ENCODE assay signal across 17 cellular contexts in the genomic region with DNA sequence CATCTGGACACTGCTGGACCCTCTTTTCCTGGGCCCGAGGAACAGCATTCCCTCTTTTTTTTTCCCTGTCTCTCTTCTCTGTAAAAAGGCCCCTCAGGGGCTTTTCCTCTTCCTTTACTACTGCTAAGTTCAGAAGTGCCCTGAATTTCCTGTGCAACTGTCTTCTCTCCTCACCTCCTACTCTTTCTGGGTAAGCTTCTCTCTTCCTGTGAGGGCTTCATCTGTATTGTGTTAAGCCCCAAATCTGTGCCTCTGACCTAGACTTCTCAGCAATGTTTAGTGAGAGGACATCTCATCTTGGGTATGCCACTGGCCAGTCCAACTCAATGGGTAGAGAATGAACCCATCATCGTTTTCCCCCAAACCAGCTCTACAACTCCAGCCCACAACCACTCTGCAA.
DNase-seq lines count a peak whose midpoint lies in the region; ATAC-seq and TF ChIP-seq lines count a peak whose summit lies in the region.
"Had no signal": no experiment of that assay in that cellular context is flagged by ENCODE, and none has a peak within 500 bp of the region (broad histone marks: within the 10 kb centered on the region; RNA-seq: fewer than 3 reads in every experiment).

No MANE protein-coding gene starts in this region.

- H3K4me2 ChIP-seq in smooth muscle cell (peak overlapping the region; percentile 25), SK-N-SH (no peak overlapping the region)

- CTCF ChIA-PET in CD8-positive, alpha-beta T cell (lab: Charles Lee), result interaction anchor here (0.6 kb wide), 1 partner anchor 388 kb away, joined by 3 read pairs; no protein-coding TSS in a partner anchor
- CTCF ChIA-PET in SK-N-SH (lab: Yijun Ruan, JAX), result interaction anchor here (0.6 kb wide), 1 partner anchor 55 kb away, joined by 3 read pairs; no protein-coding TSS in a partner anchor

- no peak for TF ChIP-seq CTCF in CD8-positive, alpha-beta T cell (IDR thresholded peaks at IDR 0.05)
- TF ChIP-seq CTCF in smooth muscle cell (IDR thresholded peaks at IDR 0.05; ENCODE audit: borderline replicate concordance, insufficient read depth, poor library complexity, severe bottlenecking) (no peak), SK-N-SH (IDR thresholded peaks at IDR 0.05) (no peak)

- H2AFZ ChIP-seq in smooth muscle cell (ENCODE audit: low read depth) (no peak overlapping the region), SK-N-SH (ENCODE audit: low read depth) (no peak overlapping the region)

- peaks cover 7% of the 10 kb centered on the region for H3K4me1 ChIP-seq in CD8-positive, alpha-beta T cell (ENCODE audit: insufficient read depth, low read length)
- H3K4me1 ChIP-seq in smooth muscle cell (ENCODE audit: low read depth) (peaks cover 9% of the 10 kb centered on the region), SK-N-SH (ENCODE audit: control insufficient read depth in 1 of 2, insufficient read depth in 2 of 2, low read depth in 1 of 2, low read length in 1 of 2) (peaks cover 0 to 12% of the 10 kb centered on the region in 2 experiments; a peak in 2 of 4 replicates)

- no peaks in the 10 kb centered on the region for H3K9me3 ChIP-seq in CD8-positive, alpha-beta T cell (ENCODE audit: low read length)
- H3K9me3 ChIP-seq in smooth muscle cell (replicated peaks; ENCODE audit: low read depth) (no peaks in the 10 kb centered on the region), SK-N-SH (no peaks in the 10 kb centered on the region)

- no peak overlapping the region for H3K4me3 Mint-ChIP-seq in CD8-positive, alpha-beta T cell
- no peak overlapping the region for H3K4me3 Mint-ChIP-seq in activated naive CD8-positive, alpha-beta T cell treated with anti-CD3 and anti-CD28 coated beads, Interleukin-2, amount 10 ng/mL, durations not matched to agents 7 days and 5 days
- H3K4me3 Mint-ChIP-seq: dendritic cell treated with granulocyte-macrophage colony-stimulating factor and Interleukin-4, amounts not matched to agents 40 ng/mL and 50 ng/mL, for 4 days had no signal

- H4K20me1 ChIP-seq in smooth muscle cell (ENCODE audit: low read depth) (no peaks in the 10 kb centered on the region), SK-N-SH (ENCODE audit: insufficient read depth) (no peaks in the 10 kb centered on the region)

- no peak overlapping the region for H3K27ac ChIP-seq in CD8-positive, alpha-beta T cell (ENCODE audit: low read depth, low read length)
- no peak overlapping the region for H3K27ac ChIP-seq in smooth muscle cell (ENCODE audit: low read depth)
- no peak overlapping the region for H3K27ac ChIP-seq in SK-N-SH (ENCODE audit: low read depth in 2 of 2, low read length in 1 of 2)

- no peaks in the 10 kb centered on the region for H3K9me3 Mint-ChIP-seq in CD8-positive, alpha-beta T cell
- peaks cover 2% of the 10 kb centered on the region for H3K9me3 Mint-ChIP-seq in activated naive CD8-positive, alpha-beta T cell treated with anti-CD3 and anti-CD28 coated beads, Interleukin-2, amount 10 ng/mL, durations not matched to agents 7 days and 5 days
- H3K9me3 Mint-ChIP-seq: CD4-positive, alpha-beta memory T cell; dendritic cell treated with granulocyte-macrophage colony-stimulating factor and Interleukin-4, amounts not matched to agents 40 ng/mL and 50 ng/mL, for 4 days had no signal

- H3K27me3 Mint-ChIP-seq in CD8-positive, alpha-beta T cell (ENCODE audit: low read depth), result no peaks in the 10 kb centered on the region
- no peaks in the 10 kb centered on the region for H3K27me3 Mint-ChIP-seq in activated naive CD8-positive, alpha-beta T cell treated with anti-CD3 and anti-CD28 coated beads, Interleukin-2, amount 10 ng/mL, durations not matched to agents 7 days and 5 days
- H3K27me3 Mint-ChIP-seq: CD4-positive, alpha-beta memory T cell; dendritic cell treated with granulocyte-macrophage colony-stimulating factor and Interleukin-4, amounts not matched to agents 40 ng/mL and 50 ng/mL, for 4 days had no signal

- no peaks in the 10 kb centered on the region for H3K36me3 ChIP-seq in CD8-positive, alpha-beta T cell (ENCODE audit: insufficient read depth, low read length)
- no peaks in the 10 kb centered on the region for H3K36me3 ChIP-seq in smooth muscle cell (ENCODE audit: low read depth)
- H3K36me3 ChIP-seq in SK-N-SH (replicated peaks in 1 of 2; ENCODE audit: control insufficient read depth in 1 of 2, insufficient read depth in 2 of 2, low read length in 1 of 2), result no peaks in the 10 kb centered on the region

- TF ChIP-seq RAD21 in SK-N-SH (IDR thresholded peaks at IDR 0.05; ENCODE audit: low read length), result no peak

- H3K9ac ChIP-seq in smooth muscle cell (ENCODE audit: low read depth) (no peak overlapping the region), SK-N-SH (no peak overlapping the region)

- DNase-seq in CD8-positive, alpha-beta T cell, result no peak
- DNase-seq in NCI-H69 (lab: John Stamatoyannopoulos, UW) (peak; percentile 5), smooth muscle cell (lab: John Stamatoyannopoulos, UW; ENCODE audit: unreplicated experiment) (no peak), NCI-H2081 treated with DMSO at 0.1 percent for 48 hours (lab: John Stamatoyannopoulos, UW) (no peak), SK-N-SH (no peak)
- no peak for DNase-seq in activated naive CD8-positive, alpha-beta T cell treated with anti-CD3 and anti-CD28 coated beads, Interleukin-2, amount 10 ng/mL, durations not matched to agents 7 days and 5 days
- DNase-seq: CD4-positive, alpha-beta memory T cell; GDM1; H7; NCI-H2171; NCI-H526; retina; stimulated activated CD4-positive, alpha-beta T cell treated with anti-CD3 and anti-CD28 coated beads, Interleukin-4, amount 100 ng/mL, for 4 hours; SW 1271 had no signal

- TF ChIP-seq EP300 in SK-N-SH (IDR thresholded peaks at IDR 0.05; ENCODE audit: borderline replicate concordance in 1 of 2, low read depth in 1 of 2, low read length in 1 of 2), result no peak

- H3K9me2 ChIP-seq in SK-N-SH, result no peaks in the 10 kb centered on the region

- H3F3A ChIP-seq in smooth muscle cell (ENCODE audit: low read depth), result peaks cover 1% of the 10 kb centered on the region
- H3F3A ChIP-seq in SK-N-SH (replicated peaks; ENCODE audit: insufficient read depth), result no peaks in the 10 kb centered on the region

- no peaks in the 10 kb centered on the region for H3K36me3 Mint-ChIP-seq in CD8-positive, alpha-beta T cell
- H3K36me3 Mint-ChIP-seq in activated naive CD8-positive, alpha-beta T cell treated with anti-CD3 and anti-CD28 coated beads, Interleukin-2, amount 10 ng/mL, durations not matched to agents 7 days and 5 days, result no peaks in the 10 kb centered on the region
- H3K36me3 Mint-ChIP-seq: CD4-positive, alpha-beta memory T cell had no signal

- H3K4me1 Mint-ChIP-seq in CD8-positive, alpha-beta T cell (ENCODE audit: low read depth), result peaks cover 17% of the 10 kb centered on the region
- H3K4me1 Mint-ChIP-seq in activated naive CD8-positive, alpha-beta T cell treated with anti-CD3 and anti-CD28 coated beads, Interleukin-2, amount 10 ng/mL, durations not matched to agents 7 days and 5 days, result peaks cover 13% of the 10 kb centered on the region

- H3K27ac Mint-ChIP-seq in CD8-positive, alpha-beta T cell, result peak overlapping the region; percentile 58
- H3K27ac Mint-ChIP-seq in activated naive CD8-positive, alpha-beta T cell treated with anti-CD3 and anti-CD28 coated beads, Interleukin-2, amount 10 ng/mL, durations not matched to agents 7 days and 5 days, result no peak overlapping the region
- H3K27ac Mint-ChIP-seq: dendritic cell treated with granulocyte-macrophage colony-stimulating factor and Interleukin-4, amounts not matched to agents 40 ng/mL and 50 ng/mL, for 4 days had no signal

- intact Hi-C loops in CD8-positive, alpha-beta T cell (cut with DNase I, micrococcal nuclease), result no loop called here

- WGBS in smooth muscle cell (ENCODE audit: low lambda C conversion rate), result 69% methylated on average over 2 of the region's 2 CpGs
- 94% methylated on average over 2 of the region's 2 CpGs for WGBS in SK-N-SH (ENCODE audit: low lambda C conversion rate)

- POLR2A ChIA-PET in CD8-positive, alpha-beta T cell (lab: Charles Lee), result no interaction called here
- POLR2A ChIA-PET in activated naive CD8-positive, alpha-beta T cell treated with anti-CD3 and anti-CD28 coated beads, Interleukin-2, amount 10 ng/mL, durations not matched to agents 7 days and 5 days (lab: Charles Lee), result no interaction called here
- POLR2A ChIA-PET in SK-N-SH (lab: Yijun Ruan, JAX), result no interaction called here

- no peak for ATAC-seq in CD8-positive, alpha-beta T cell
- ATAC-seq in activated naive CD8-positive, alpha-beta T cell treated with anti-CD3 and anti-CD28 coated beads, Interleukin-2, amount 10 ng/mL, durations not matched to agents 7 days and 5 days (ENCODE audit: low read depth), result peak; percentile 58
- ATAC-seq in HG03039 (IDR thresholded peaks at IDR 0.05; ENCODE audit: unreplicated experiment), result no peak
- ATAC-seq: K562 had no signal

- no peaks in the 10 kb centered on the region for H3K27me3 ChIP-seq in CD8-positive, alpha-beta T cell (ENCODE audit: insufficient read depth, low read length)
- H3K27me3 ChIP-seq in smooth muscle cell (ENCODE audit: low read depth) (no peaks in the 10 kb centered on the region), SK-N-SH (ENCODE audit: insufficient read depth) (no peaks in the 10 kb centered on the region)

- no peak overlapping the region for H3K4me3 ChIP-seq in CD8-positive, alpha-beta T cell (ENCODE audit: low read depth, low read length)
- H3K4me3 ChIP-seq in smooth muscle cell, result no peak overlapping the region
- H3K4me3 ChIP-seq in SK-N-SH (ENCODE audit: low read depth in 2 of 2, low read length in 1 of 2), result no peak overlapping the region
- H3K4me3 ChIP-seq: K562 had no signal

- H3K79me2 ChIP-seq in smooth muscle cell (ENCODE audit: low read depth), result no peaks in the 10 kb centered on the region
- H3K79me2 ChIP-seq in SK-N-SH (ENCODE audit: insufficient read depth), result no peaks in the 10 kb centered on the region

TF ChIP-seq in SK-N-SH, 30 proteins besides CTCF, POLR2A, EP300 and RAD21:
- TF ChIP-seq, protein P1, sequence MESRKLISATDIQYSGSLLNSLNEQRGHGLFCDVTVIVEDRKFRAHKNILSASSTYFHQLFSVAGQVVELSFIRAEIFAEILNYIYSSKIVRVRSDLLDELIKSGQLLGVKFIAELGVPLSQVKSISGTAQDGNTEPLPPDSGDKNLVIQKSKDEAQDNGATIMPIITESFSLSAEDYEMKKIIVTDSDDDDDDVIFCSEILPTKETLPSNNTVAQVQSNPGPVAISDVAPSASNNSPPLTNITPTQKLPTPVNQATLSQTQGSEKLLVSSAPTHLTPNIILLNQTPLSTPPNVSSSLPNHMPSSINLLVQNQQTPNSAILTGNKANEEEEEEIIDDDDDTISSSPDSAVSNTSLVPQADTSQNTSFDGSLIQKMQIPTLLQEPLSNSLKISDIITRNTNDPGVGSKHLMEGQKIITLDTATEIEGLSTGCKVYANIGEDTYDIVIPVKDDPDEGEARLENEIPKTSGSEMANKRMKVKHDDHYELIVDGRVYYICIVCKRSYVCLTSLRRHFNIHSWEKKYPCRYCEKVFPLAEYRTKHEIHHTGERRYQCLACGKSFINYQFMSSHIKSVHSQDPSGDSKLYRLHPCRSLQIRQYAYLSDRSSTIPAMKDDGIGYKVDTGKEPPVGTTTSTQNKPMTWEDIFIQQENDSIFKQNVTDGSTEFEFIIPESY (IDR thresholded peaks at IDR 0.05; ENCODE audit: borderline replicate concordance, low read depth), result no peak
- TF ChIP-seq FOXJ3 (CRISPR knock-in tag; IDR thresholded peaks at IDR 0.05) (no peak), RFX5 (IDR thresholded peaks at IDR 0.05; ENCODE audit: low read length) (no peak), GABPA (IDR thresholded peaks at IDR 0.05; ENCODE audit: low read depth) (no peak)
